In genomic region chr10:12605580-12606405, GRCh38 we compare ENCODE assay signal across 8 cellular contexts.
DNase-seq lines count a peak whose midpoint lies in the region; ATAC-seq and TF ChIP-seq lines count a peak whose summit lies in the region.

No MANE protein-coding gene starts in this region.

- H3K4me3 ChIP-seq in KMS-11 (IDR thresholded peaks at IDR 0.05; ENCODE audit: insufficient read depth, low read depth, low read length) (no peak overlapping the region), left lung (peak overlapping the region in 1 of 2 donors; percentile 24)

- H3K36me3 Mint-ChIP-seq in Calu3 (ENCODE audit: insufficient read depth, unreplicated experiment) (no peaks in the 10 kb centered on the region), brain (peaks cover 14% of the 10 kb centered on the region)
- no peaks in the 10 kb centered on the region for H3K36me3 Mint-ChIP-seq in T-helper 2 cell treated with Interferon-gamma antibody and Interleukin-4, amounts not matched to agents 5 μg/mL and 100 μg/mL, for 36 hours (ENCODE audit: low read depth)

- TF ChIP-seq CTCF in Calu3 (IDR thresholded peaks at IDR 0.05; ENCODE audit: unreplicated experiment) (no peak), GM20000 (IDR thresholded peaks at IDR 0.05; ENCODE audit: extremely low read depth, missing control alignments) (no peak), KMS-11 (conservative IDR thresholded peaks at IDR 0.05; ENCODE audit: low read depth, low read length) (no peak), brain (conservative IDR thresholded peaks at IDR 0.05) (no peak), left lung (IDR thresholded peaks at IDR 0.05) (no peak)

- H3K4me2 ChIP-seq in KMS-11, result peak overlapping the region; percentile 37

- no peak overlapping the region for H3K27ac Mint-ChIP-seq in Calu3 (ENCODE audit: unreplicated experiment)
- H3K27ac Mint-ChIP-seq in T-helper 2 cell treated with Interferon-gamma antibody and Interleukin-4, amounts not matched to agents 5 μg/mL and 100 μg/mL, for 36 hours, result peak overlapping the region; percentile 97
- peak overlapping the region in 4 of 5 experiments; percentile 74 to 92 (median 84) for H3K27ac Mint-ChIP-seq in brain

- peak; percentile 96 for ATAC-seq in left lung

- no peaks in the 10 kb centered on the region for H3K9me3 Mint-ChIP-seq in Calu3 (ENCODE audit: low read depth, unreplicated experiment)
- no peaks in the 10 kb centered on the region for H3K9me3 Mint-ChIP-seq in T-helper 2 cell treated with Interferon-gamma antibody and Interleukin-4, amounts not matched to agents 5 μg/mL and 100 μg/mL, for 36 hours
- peaks cover 0 to 2% (median 2%) of the 10 kb centered on the region in 5 experiments for H3K9me3 Mint-ChIP-seq in brain

- peaks cover 70% of the 10 kb centered on the region for H3K27me3 Mint-ChIP-seq in Calu3 (ENCODE audit: unreplicated experiment)
- H3K27me3 Mint-ChIP-seq in T-helper 2 cell treated with Interferon-gamma antibody and Interleukin-4, amounts not matched to agents 5 μg/mL and 100 μg/mL, for 36 hours (ENCODE audit: low read depth), result no peaks in the 10 kb centered on the region
- H3K27me3 Mint-ChIP-seq in brain, result peaks cover 4% of the 10 kb centered on the region

- H4K20me1 ChIP-seq in KMS-11 (ENCODE audit: insufficient read depth), result no peaks in the 10 kb centered on the region

- H3K27ac ChIP-seq in KMS-11 (peak overlapping the region; percentile 54; the same call in 1 of the 2 replicates), left lung (peak overlapping the region in 1 of 2 donors; percentile 60)

- peak; percentile 75 for DNase-seq in Calu3
- peak; percentile 33 for DNase-seq in GM20000 (ENCODE audit: low spot score)
- DNase-seq in T-helper 2 cell treated with Interferon-gamma antibody and Interleukin-4, amounts not matched to agents 5 μg/mL and 100 μg/mL, for 36 hours (ENCODE audit: low spot score), result peak; percentile 23
- peak; percentile 79 to 80 for DNase-seq in left lung
- peak; percentile 5 for DNase-seq in stimulated activated CD8-positive, alpha-beta memory T cell treated with anti-CD3 and anti-CD28 coated beads, Interleukin-12 subunit alpha, Interleukin-12 subunit beta, amount 100 ng/mL, for 1 hour (ENCODE audit: low read depth)
- no peak for DNase-seq in D341Med (ENCODE audit: low spot score)

- H2AFZ ChIP-seq in KMS-11 (ENCODE audit: low read depth), result peak overlapping the region; percentile 22; the same call in 1 of the 2 replicates

- no peaks in the 10 kb centered on the region for H3K36me3 ChIP-seq in KMS-11 (ENCODE audit: insufficient read depth)
- no peaks in the 10 kb centered on the region for H3K36me3 ChIP-seq in left lung

- no peaks in the 10 kb centered on the region for H3K9me3 ChIP-seq in left lung

- H3K4me3 Mint-ChIP-seq in Calu3 (ENCODE audit: low read depth, unreplicated experiment), result peak overlapping the region; percentile 27
- H3K4me3 Mint-ChIP-seq in T-helper 2 cell treated with Interferon-gamma antibody and Interleukin-4, amounts not matched to agents 5 μg/mL and 100 μg/mL, for 36 hours, result peak overlapping the region; percentile 82
- no peak overlapping the region for H3K4me3 Mint-ChIP-seq in brain

- intact Hi-C loops in Calu3 (cut with micrococcal nuclease; ENCODE audit: unreplicated experiment) (no loop called here), left lung (cut with DNase I) (no loop called here)

- H3K27me3 ChIP-seq in KMS-11 (ENCODE audit: insufficient read depth, low read depth) (no peaks in the 10 kb centered on the region), left lung (no peaks in the 10 kb centered on the region)

- H3K79me2 ChIP-seq in KMS-11 (ENCODE audit: insufficient read depth, low read depth), result no peaks in the 10 kb centered on the region

- H3K4me1 Mint-ChIP-seq in Calu3 (ENCODE audit: low read depth, unreplicated experiment), result no peaks in the 10 kb centered on the region
- peaks cover 16% of the 10 kb centered on the region for H3K4me1 Mint-ChIP-seq in T-helper 2 cell treated with Interferon-gamma antibody and Interleukin-4, amounts not matched to agents 5 μg/mL and 100 μg/mL, for 36 hours (ENCODE audit: low read depth)
- peaks cover 12% of the 10 kb centered on the region for H3K4me1 Mint-ChIP-seq in brain

- H3K9ac ChIP-seq in KMS-11, result peak overlapping the region; percentile 44; the same call in 1 of the 2 replicates

- no peaks in the 10 kb centered on the region for H3K4me1 ChIP-seq in KMS-11 (ENCODE audit: low read depth, poor library complexity, severe bottlenecking)
- peaks cover 3 to 13% of the 10 kb centered on the region in 2 donors for H3K4me1 ChIP-seq in left lung

- no TSS peak for BruUV-seq in Calu3 (replicated peaks; lab: Mats Ljungman, UMichigan)

- CTCF ChIA-PET in Calu3 (lab: Charles Lee), result interaction anchor here (0.6 to 1.1 kb wide), 2 partner anchors 50 to 494 kb away, joined by 3 to 5 read pairs; partner anchors contain the start of gene OPTN

Comparison
In these comparisons a context has a peak if more than half of its experiments do, and no peak if none do; other contexts are left out.
1. H3K4me3 Mint-ChIP-seq: peak in Calu3 (single experiment) and T-helper 2 cell treated with Interferon-gamma antibody and Interleukin-4, amounts not matched to agents 5 μg/mL and 100 μg/mL, for 36 hours (single experiment); none in brain (0 of 5).